In genomic region chr4:37453004-37453360, GRCh38 we compare ENCODE assay signal across 8 cellular contexts.
A peak's percentile ranks its signal among the peaks of the same experiment; 100 is the strongest.
DNase-seq lines count a peak whose midpoint lies in the region; FAIRE-seq and TF ChIP-seq lines count a peak whose summit lies in the region.

No MANE protein-coding gene starts in this region.

- no peak overlapping the region for H3K4me3 Mint-ChIP-seq in HFFc6

- H3K27me3 ChIP-seq in bronchial epithelial cell (ENCODE audit: control insufficient read depth, insufficient read depth, low read length) (peaks cover 2% of the 10 kb centered on the region), smooth muscle cell (ENCODE audit: low read depth) (peaks cover 79% of the 10 kb centered on the region)

- peak; percentile 78 for DNase-seq in GM12865 (ENCODE audit: low read depth)
- peak; percentile 39 for DNase-seq in HFFc6
- peak; percentile 58 for DNase-seq in NCI-H1048 (lab: John Stamatoyannopoulos, UW)
- no peak for DNase-seq in SK-N-MC (ENCODE audit: low read depth, low spot score)
- peak; percentile 86 for DNase-seq in bronchial epithelial cell (ENCODE audit: low read depth)
- peak; percentile 89 for DNase-seq in inferior parietal cortex (ENCODE audit: extremely low spot score)
- no peak for DNase-seq in smooth muscle cell (lab: John Stamatoyannopoulos, UW; ENCODE audit: unreplicated experiment)
- no peak for DNase-seq in activated gamma-delta T cell (lab: John Stamatoyannopoulos, UW)

- peaks cover 7% of the 10 kb centered on the region for H3K4me1 ChIP-seq in smooth muscle cell (ENCODE audit: low read depth)

- H3K9me3 ChIP-seq in SK-N-MC (ENCODE audit: low read depth, low read length) (no peaks in the 10 kb centered on the region), smooth muscle cell (replicated peaks; ENCODE audit: low read depth) (no peaks in the 10 kb centered on the region)

- TF ChIP-seq CTCF in GM12865 (IDR thresholded peaks at IDR 0.05; ENCODE audit: insufficient read depth, low read depth, low read length, missing control alignments) (peak; percentile 51), HFFc6 (IDR thresholded peaks at IDR 0.05) (peak; percentile 76), bronchial epithelial cell (IDR thresholded peaks at IDR 0.05; ENCODE audit: insufficient read depth, low read length, severe bottlenecking) (peak; percentile 65), smooth muscle cell (IDR thresholded peaks at IDR 0.05; ENCODE audit: borderline replicate concordance, insufficient read depth, poor library complexity, severe bottlenecking) (peak; percentile 55)

- H3K27ac Mint-ChIP-seq in HFFc6 = no peak overlapping the region

- no peaks in the 10 kb centered on the region for H3K4me1 Mint-ChIP-seq in HFFc6 (ENCODE audit: low read depth)

- H3K4me3 ChIP-seq in GM12865 (ENCODE audit: low read depth, low read length) = peak overlapping the region; percentile 59; the same call in 1 of the 2 replicates
- peak overlapping the region; percentile 63 for H3K4me3 ChIP-seq in SK-N-MC
- peak overlapping the region; percentile 46 for H3K4me3 ChIP-seq in bronchial epithelial cell (ENCODE audit: low read depth, low read length)
- peak overlapping the region; percentile 60 for H3K4me3 ChIP-seq in smooth muscle cell

- no peak overlapping the region for H3K9ac ChIP-seq in SK-N-MC (ENCODE audit: insufficient read length)
- no peak overlapping the region for H3K9ac ChIP-seq in smooth muscle cell (ENCODE audit: low read depth)

- H3K27me3 Mint-ChIP-seq in HFFc6 (ENCODE audit: insufficient read depth) = peaks cover 21% of the 10 kb centered on the region

- peak overlapping the region; percentile 85 for H2AFZ ChIP-seq in smooth muscle cell (ENCODE audit: low read depth)

- H3K27ac ChIP-seq in SK-N-MC = no peak overlapping the region
- H3K27ac ChIP-seq in smooth muscle cell (ENCODE audit: low read depth) = no peak overlapping the region

- H3K36me3 ChIP-seq in SK-N-MC (ENCODE audit: insufficient read depth, low read length) (no peaks in the 10 kb centered on the region), bronchial epithelial cell (ENCODE audit: control insufficient read depth, insufficient read depth, low read length) (no peaks in the 10 kb centered on the region), smooth muscle cell (ENCODE audit: low read depth) (no peaks in the 10 kb centered on the region)

- no peaks in the 10 kb centered on the region for H4K20me1 ChIP-seq in smooth muscle cell (ENCODE audit: low read depth)

- H3K9me3 Mint-ChIP-seq in HFFc6 = no peaks in the 10 kb centered on the region

- peak overlapping the region; percentile 94 for H3K4me2 ChIP-seq in smooth muscle cell

- peak; percentile 7 for FAIRE-seq in bronchial epithelial cell (lab: Jason Lieb, UNC)

- H3K79me2 ChIP-seq in smooth muscle cell (ENCODE audit: low read depth) = no peaks in the 10 kb centered on the region

- H3F3A ChIP-seq in smooth muscle cell (ENCODE audit: low read depth) = no peaks in the 10 kb centered on the region

- no peaks in the 10 kb centered on the region for H3K36me3 Mint-ChIP-seq in HFFc6 (ENCODE audit: low read depth)

- WGBS in smooth muscle cell (ENCODE audit: low lambda C conversion rate) = 5% methylated on average over 4 of the region's 4 CpGs

Comparison
In these comparisons a context has a peak if more than half of its experiments do, and no peak if none do; other contexts are left out.
1. DNase-seq: peak in GM12865 (single experiment), HFFc6 (single experiment), NCI-H1048 (single experiment), bronchial epithelial cell (single experiment) and inferior parietal cortex (single experiment); none in SK-N-MC (single experiment), smooth muscle cell (single experiment) and activated gamma-delta T cell (single experiment).
2. Peak in every context shown above with its lines, with median percentiles within 50 percentile points of each other: H3K4me3 ChIP-seq and CTCF ChIP-seq.